8 cellular contexts compared by ENCODE assay signal in genomic region chr5:139710370-139711066, GRCh38.
DNase-seq lines count a peak whose midpoint lies in the region; ATAC-seq, FAIRE-seq and TF ChIP-seq lines count a peak whose summit lies in the region.

No MANE protein-coding gene starts in this region.

- POLR2A ChIA-PET in activated CD4-positive, alpha-beta T cell treated with anti-CD3 and anti-CD28 coated beads for 36 hours (lab: Charles Lee), result interaction anchor here (0.7 to 1.1 kb wide), 4 partner anchors 10 to 399 kb away, joined by 3 to 6 read pairs (median 4); no protein-coding TSS in a partner anchor
- POLR2A ChIA-PET in HepG2 (lab: Yijun Ruan, JAX), result interaction anchor here (1.0 to 6.1 kb wide), 9 partner anchors 10 to 67 kb away, joined by 3 to 62 read pairs (median 4); no protein-coding TSS in a partner anchor

- TF ChIP-seq CTCF in colonic mucosa (IDR thresholded peaks at IDR 0.05), result no peak
- TF ChIP-seq CTCF in HepG2 (CRISPR knock-in tag; IDR thresholded peaks at IDR 0.05), result no peak

- H3K4me1 Mint-ChIP-seq in activated CD4-positive, alpha-beta T cell treated with anti-CD3 and anti-CD28 coated beads for 36 hours, result peaks cover 14% of the 10 kb centered on the region

- TF ChIP-seq RAD21 in HepG2 (CRISPR knock-in tag; IDR thresholded peaks at IDR 0.05), result no peak

- H3K4me3 Mint-ChIP-seq in activated CD4-positive, alpha-beta T cell treated with anti-CD3 and anti-CD28 coated beads for 36 hours, result peak overlapping the region; percentile 52

- no peak for TF ChIP-seq POLR2A in HepG2 (IDR thresholded peaks at IDR 0.05; ENCODE audit: insufficient read depth in 1 of 2, low read depth in 2 of 2, low read length in 2 of 2)

- H3K27ac Mint-ChIP-seq in activated CD4-positive, alpha-beta T cell treated with anti-CD3 and anti-CD28 coated beads for 36 hours, result no peak overlapping the region

- H3K27me3 ChIP-seq in colonic mucosa, result peaks cover 22% of the 10 kb centered on the region
- H3K27me3 ChIP-seq in HepG2 (ENCODE audit: control insufficient read depth in 1 of 2, insufficient read depth in 2 of 2, low read length in 2 of 2), result no peaks in the 10 kb centered on the region

- no peaks in the 10 kb centered on the region for H3K79me2 ChIP-seq in HepG2 (ENCODE audit: insufficient read depth, low read length)

- CTCF ChIA-PET in activated CD4-positive, alpha-beta T cell treated with anti-CD3 and anti-CD28 coated beads for 36 hours (lab: Charles Lee), result interaction anchor here (0.5 to 1.7 kb wide), 13 partner anchors 20 to 1406 kb away, joined by 3 to 9 read pairs (median 3); no protein-coding TSS in a partner anchor
- CTCF ChIA-PET in HepG2 (lab: Yijun Ruan, JAX; ENCODE audit: low intra/inter-chr PET ratio, low total read pairs), result no interaction called here

- TF ChIP-seq EP300 in HepG2 (IDR thresholded peaks at IDR 0.05; ENCODE audit: low read depth in 2 of 2, low read length in 2 of 2) (peak in 1 of 2 experiments; percentile 8; a peak in 2 of 4 replicates), HepG2 (CRISPR knock-in tag; IDR thresholded peaks at IDR 0.05; ENCODE audit: borderline replicate concordance) (no peak)

- H4K20me1 ChIP-seq in HepG2 (ENCODE audit: insufficient read depth, low read length), result no peaks in the 10 kb centered on the region

- H3K4me3 ChIP-seq in colonic mucosa, result peak overlapping the region; percentile 30
- peak overlapping the region; percentile 52 to 74 (median 56); a peak in 5 of 6 replicates for H3K4me3 ChIP-seq in HepG2 (replicated peaks in 1 of 3; ENCODE audit: insufficient read depth in 1 of 3, low read depth in 2 of 3, low read length in 3 of 3)

- FAIRE-seq in HepG2 (lab: Jason Lieb, UNC), result no peak

- in situ Hi-C loops in HepG2 (cut with HindIII; ENCODE audit: extremely low pct_ligation_motif_present, low pct_unique_long_range_greater_than_20kb), result no loop called here

- peaks cover 5% of the 10 kb centered on the region for H3K27me3 Mint-ChIP-seq in activated CD4-positive, alpha-beta T cell treated with anti-CD3 and anti-CD28 coated beads for 36 hours

- intact Hi-C loops in activated CD4-positive, alpha-beta T cell treated with anti-CD3 and anti-CD28 coated beads for 36 hours (cut with DNase I, micrococcal nuclease), result loop anchor here (1.0 to 2.0 kb wide), 5 partner anchors 36 to 77 kb away; partner anchors contain the start of gene CXXC5 (in 1 of the 2)
- intact Hi-C loops in colonic mucosa (cut with DNase I), result no loop called here
- intact Hi-C loops in HepG2 (cut with micrococcal nuclease; ENCODE audit: unreplicated experiment), result no loop called here

- 16% methylated on average over 42 of the region's 57 CpGs for WGBS in HepG2 (ENCODE audit: low lambda C conversion rate)

- H3K36me3 ChIP-seq in colonic mucosa (no peaks in the 10 kb centered on the region), HepG2 (replicated peaks in 1 of 2; ENCODE audit: control insufficient read depth in 1 of 2, insufficient read depth in 2 of 2, low read length in 2 of 2) (no peaks in the 10 kb centered on the region)

- H3K4me1 ChIP-seq in colonic mucosa, result peaks cover 10% of the 10 kb centered on the region
- peaks cover 63% of the 10 kb centered on the region for H3K4me1 ChIP-seq in HepG2 (ENCODE audit: insufficient read depth, low read length)

- H3K9ac ChIP-seq in colonic mucosa (ENCODE audit: low read depth in 2 of 2, low read length in 2 of 2), result peak overlapping the region; percentile 5 to 16
- H3K9ac ChIP-seq in HepG2 (ENCODE audit: insufficient read depth, low read depth, low read length), result peak overlapping the region; percentile 51

- DNase-seq in GM03348 (ENCODE audit: low spot score) (peak; percentile 70), LHCN-M2 (ENCODE audit: low read depth) (peak; percentile 51), colonic mucosa (peak; percentile 47), HepG2 (ENCODE audit: low spot score) (peak; percentile 73)
- peak; percentile 67 for DNase-seq in activated CD4-positive, alpha-beta T cell treated with anti-CD3 and anti-CD28 coated beads for 36 hours
- DNase-seq in stimulated activated CD8-positive, alpha-beta memory T cell treated with anti-CD3 and anti-CD28 coated beads, Interleukin-12 subunit alpha, Interleukin-12 subunit beta, amount 100 ng/mL, for 1 hour (ENCODE audit: low read depth), result peak; percentile 25

- BruUV-seq in HepG2 (replicated peaks; lab: Mats Ljungman, UMichigan), result no TSS peak

- ATAC-seq in activated CD4-positive, alpha-beta T cell treated with anti-CD3 and anti-CD28 coated beads for 36 hours, result peak; percentile 57
- ATAC-seq in HepG2 (peak; percentile 42), GM19023 (IDR thresholded peaks at IDR 0.05; ENCODE audit: unreplicated experiment) (no peak), GM19328 (IDR thresholded peaks at IDR 0.05; ENCODE audit: unreplicated experiment) (no peak)

- no peaks in the 10 kb centered on the region for H3K9me3 Mint-ChIP-seq in activated CD4-positive, alpha-beta T cell treated with anti-CD3 and anti-CD28 coated beads for 36 hours (ENCODE audit: low read depth)

- peak overlapping the region; percentile 75 for H3K4me2 ChIP-seq in HepG2 (ENCODE audit: low read depth, low read length)

- no peak overlapping the region for H3K27ac ChIP-seq in colonic mucosa
- H3K27ac ChIP-seq in HepG2 (ENCODE audit: extremely low read length, insufficient read depth, low read length), result peak overlapping the region; percentile 46

- H3K9me3 ChIP-seq in colonic mucosa (no peaks in the 10 kb centered on the region), HepG2 (ENCODE audit: low read length) (no peaks in the 10 kb centered on the region)

- H2AFZ ChIP-seq in HepG2 (ENCODE audit: low read length), result no peak overlapping the region

- H3K36me3 Mint-ChIP-seq in activated CD4-positive, alpha-beta T cell treated with anti-CD3 and anti-CD28 coated beads for 36 hours (ENCODE audit: low read depth), result no peaks in the 10 kb centered on the region

TF ChIP-seq in HepG2, 621 proteins besides CTCF, POLR2A, EP300 and RAD21 (continues in another document):
- TF ChIP-seq TBX2 (CRISPR knock-in tag; IDR thresholded peaks at IDR 0.05; ENCODE audit: borderline replicate concordance), result peak; percentile 53; the same call in 1 of the 2 replicates
- no peak for TF ChIP-seq ZNF256 (CRISPR knock-in tag; conservative IDR thresholded peaks at IDR 0.05)
- 0 out of 2 replicates have a peak, but pooled peaks have one; percentile 37 for TF ChIP-seq TFDP2 (CRISPR knock-in tag; IDR thresholded peaks at IDR 0.05)
- TF ChIP-seq ZNF616 (CRISPR knock-in tag; IDR thresholded peaks at IDR 0.05; ENCODE audit: low read depth), result 0 out of 2 replicates have a peak, but pooled peaks have one; percentile 55
- 0 out of 2 replicates have a peak, but pooled peaks have one; percentile 13 for TF ChIP-seq GABPB1 (CRISPR knock-in tag; IDR thresholded peaks at IDR 0.05)
- peak; percentile 70; the same call in 1 of the 2 replicates for TF ChIP-seq KDM5B (CRISPR knock-in tag; IDR thresholded peaks at IDR 0.05; ENCODE audit: borderline replicate concordance)
- TF ChIP-seq, protein P1, sequence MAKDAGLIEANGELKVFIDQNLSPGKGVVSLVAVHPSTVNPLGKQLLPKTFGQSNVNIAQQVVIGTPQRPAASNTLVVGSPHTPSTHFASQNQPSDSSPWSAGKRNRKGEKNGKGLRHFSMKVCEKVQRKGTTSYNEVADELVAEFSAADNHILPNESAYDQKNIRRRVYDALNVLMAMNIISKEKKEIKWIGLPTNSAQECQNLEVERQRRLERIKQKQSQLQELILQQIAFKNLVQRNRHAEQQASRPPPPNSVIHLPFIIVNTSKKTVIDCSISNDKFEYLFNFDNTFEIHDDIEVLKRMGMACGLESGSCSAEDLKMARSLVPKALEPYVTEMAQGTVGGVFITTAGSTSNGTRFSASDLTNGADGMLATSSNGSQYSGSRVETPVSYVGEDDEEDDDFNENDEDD (CRISPR knock-in tag; IDR thresholded peaks at IDR 0.05; ENCODE audit: borderline replicate concordance), result peak; percentile 53; the same call in 1 of the 2 replicates
- TF ChIP-seq CBX1 (IDR thresholded peaks at IDR 0.05; ENCODE audit: low read depth), result no peak
- no peak for TF ChIP-seq SRSF9 (IDR thresholded peaks at IDR 0.05; ENCODE audit: borderline replicate concordance, insufficient read depth, low read depth, low read length, poor library complexity, severe bottlenecking)
- TF ChIP-seq YEATS2 (CRISPR knock-in tag; IDR thresholded peaks at IDR 0.05; ENCODE audit: borderline replicate concordance), result no peak

Comparison
In these comparisons a context has a peak if more than half of its experiments do, and no peak if none do; other contexts are left out.
1. ATAC-seq: peak in activated CD4-positive, alpha-beta T cell treated with anti-CD3 and anti-CD28 coated beads for 36 hours (single experiment) and HepG2 (single experiment); none in GM19023 (single experiment) and GM19328 (single experiment).
2. intact Hi-C loops: an anchor here in activated CD4-positive, alpha-beta T cell treated with anti-CD3 and anti-CD28 coated beads for 36 hours (1.0 to 2.0 kb wide); none called in colonic mucosa and HepG2.
3. Peak in every context shown above with its lines, with median percentiles within 50 percentile points of each other: DNase-seq.